In the genomic region with DNA sequence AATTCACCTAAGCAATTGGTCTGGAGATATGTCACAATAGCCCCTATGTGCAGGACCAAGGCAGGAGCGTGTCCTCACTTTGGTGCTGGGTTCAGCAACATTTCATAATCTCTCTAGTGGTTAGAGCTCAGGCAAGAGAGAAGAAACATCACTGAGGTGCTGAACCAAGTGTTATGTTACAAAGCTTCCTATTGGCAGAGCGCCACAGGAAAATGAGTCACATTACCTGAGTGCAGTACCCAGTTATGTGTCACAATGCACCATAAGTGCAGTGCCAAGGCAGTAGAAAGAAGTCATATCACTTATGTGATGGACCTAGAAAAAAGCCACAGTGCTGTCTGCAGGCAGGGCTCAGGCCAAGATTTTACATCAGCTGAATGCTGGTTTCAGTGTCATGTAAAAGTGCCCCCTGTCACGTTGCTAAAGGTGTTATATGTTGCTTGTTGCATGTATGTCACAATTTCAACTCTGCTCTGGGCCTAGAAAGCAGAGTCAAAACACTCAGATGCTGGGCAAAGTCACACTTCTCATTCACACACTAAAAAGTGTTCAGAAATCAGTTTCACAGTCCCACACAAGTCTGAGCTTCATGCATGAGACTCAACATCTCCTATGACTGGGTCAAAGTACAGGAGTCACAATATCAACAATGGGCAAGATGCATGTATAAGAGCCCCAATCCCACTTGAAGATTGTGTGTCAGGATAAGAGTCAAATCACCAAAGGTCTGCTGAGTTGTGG, we compare ENCODE assay signal across 6 cellular contexts. TPM values are rescaled to one million over a fixed set of nuclear protein-coding genes. Genes with fewer than 3 reads are reported as not detected.
"Had no signal": no experiment of that assay in that cellular context is flagged by ENCODE, and none has a peak within 500 bp of the region (broad histone marks: within the 10 kb centered on the region; RNA-seq: fewer than 3 reads in every experiment).

No MANE protein-coding gene starts in this region.

RNA-seq across cellular contexts. Expression of gene BPY2C, which starts 12.5 kb away (rescaled TPM):
- total RNA-seq: GM23248, H4, H7, HepG2, HFFc6, HT1080 had no signal
